In genomic region chr9:34252670-34253459, GRCh38 we compare ENCODE assay signal across 8 cellular contexts.
DNase-seq lines count a peak whose midpoint lies in the region; ATAC-seq and TF ChIP-seq lines count a peak whose summit lies in the region.

No MANE protein-coding gene starts in this region.

- H3K27me3 ChIP-seq in cardiac muscle cell: no peaks in the 10 kb centered on the region

- H3K36me3 Mint-ChIP-seq in progenitor cell of endocrine pancreas (ENCODE audit: insufficient read depth) (peaks cover 8% of the 10 kb centered on the region), type B pancreatic cell (peaks cover 7% of the 10 kb centered on the region)

- ATAC-seq in HG03432 (IDR thresholded peaks at IDR 0.05; ENCODE audit: unreplicated experiment): peak; percentile 63

- in situ Hi-C loops in G401 (cut with HindIII; ENCODE audit: low sequenced_read_pairs): no loop called here

- H3K4me3 Mint-ChIP-seq in progenitor cell of endocrine pancreas (ENCODE audit: low read depth): no peak overlapping the region
- no peak overlapping the region for H3K4me3 Mint-ChIP-seq in type B pancreatic cell

- peaks cover 64% of the 10 kb centered on the region for H3K36me3 ChIP-seq in SK-N-MC (ENCODE audit: insufficient read depth, low read length)
- H3K36me3 ChIP-seq in cardiac muscle cell: peaks cover 22% of the 10 kb centered on the region

- H3K4me1 Mint-ChIP-seq in progenitor cell of endocrine pancreas (ENCODE audit: low read depth) (no peaks in the 10 kb centered on the region), type B pancreatic cell (ENCODE audit: unreplicated experiment) (peaks cover 7% of the 10 kb centered on the region)

- DNase-seq in G401 (ENCODE audit: low spot score) (peak; percentile 72), SK-N-MC (ENCODE audit: low read depth, low spot score) (no peak), cardiac muscle cell (ENCODE audit: low read depth in 1 of 2, low spot score in 1 of 2) (peak; percentile 62 to 72), progenitor cell of endocrine pancreas (ENCODE audit: low spot score, unreplicated experiment) (peak; percentile 70), type B pancreatic cell (ENCODE audit: extremely low spot score, unreplicated experiment) (peak; percentile 79), cortex of kidney (lab: John Stamatoyannopoulos, UW) (no peak)
- DNase-seq in activated naive CD4-positive, alpha-beta T cell treated with anti-CD3 and anti-CD28 coated beads, Interleukin-2, amount 50 U/mL, for 16 hours: peak; percentile 60

- H3K9ac ChIP-seq in SK-N-MC (ENCODE audit: insufficient read length): no peak overlapping the region

- no peaks in the 10 kb centered on the region for H3K27me3 Mint-ChIP-seq in progenitor cell of endocrine pancreas
- no peaks in the 10 kb centered on the region for H3K27me3 Mint-ChIP-seq in type B pancreatic cell

- 0 out of 2 replicates have a peak overlapping the region, but pooled peaks have one; percentile 16 for H3K27ac ChIP-seq in SK-N-MC
- H3K27ac ChIP-seq in cardiac muscle cell: peak overlapping the region; percentile 25

- no peaks in the 10 kb centered on the region for H3K4me1 ChIP-seq in cardiac muscle cell (ENCODE audit: low read depth)

- H3K9me3 Mint-ChIP-seq in progenitor cell of endocrine pancreas (ENCODE audit: low read depth) (no peaks in the 10 kb centered on the region), type B pancreatic cell (no peaks in the 10 kb centered on the region)

- H3K9me3 ChIP-seq in SK-N-MC (ENCODE audit: low read depth, low read length): no peaks in the 10 kb centered on the region
- no peaks in the 10 kb centered on the region for H3K9me3 ChIP-seq in cardiac muscle cell (ENCODE audit: low read depth)

- H3K4me3 ChIP-seq in SK-N-MC (no peak overlapping the region), cardiac muscle cell (no peak overlapping the region)

- TF ChIP-seq CTCF in cardiac muscle cell (IDR thresholded peaks at IDR 0.05; ENCODE audit: low read depth, low read length) (peak; percentile 89), progenitor cell of endocrine pancreas (IDR thresholded peaks at IDR 0.05; ENCODE audit: unreplicated experiment) (peak; percentile 99), type B pancreatic cell (conservative IDR thresholded peaks at IDR 0.05) (peak; percentile 100)

- H3K27ac Mint-ChIP-seq in progenitor cell of endocrine pancreas (peak overlapping the region; percentile 64), type B pancreatic cell (peak overlapping the region; percentile 65)

Comparison
In these comparisons a context has a peak if more than half of its experiments do, and no peak if none do; other contexts are left out.
1. DNase-seq: peak in G401 (single experiment), activated naive CD4-positive, alpha-beta T cell treated with anti-CD3 and anti-CD28 coated beads, Interleukin-2, amount 50 U/mL, for 16 hours (single experiment), cardiac muscle cell (2 of 2), progenitor cell of endocrine pancreas (single experiment) and type B pancreatic cell (single experiment); none in SK-N-MC (single experiment) and cortex of kidney (single experiment).
2. Peak in every context shown above with its lines, with median percentiles within 50 percentile points of each other: CTCF ChIP-seq.